ENCODE assay signal across 7 cellular contexts in genomic region chr7:103412151-103412550, GRCh38. TPM values are rescaled to one million over a fixed set of nuclear protein-coding genes. Genes with fewer than 3 reads are reported as not detected.
"Had no signal": no experiment of that assay in that cellular context is flagged by ENCODE, and none has a peak within 500 bp of the region (broad histone marks: within the 10 kb centered on the region; RNA-seq: fewer than 3 reads in every experiment).

No MANE protein-coding gene starts in this region.

- ATAC-seq: HepG2, K562 had no signal

- H3K27ac ChIP-seq: HL-60 had no signal

- DNase-seq: IMR-90, KBM-7, KG1 had no signal

- H3K4me3 ChIP-seq: K562 had no signal

RNA-seq across cellular contexts. Expression of gene SLC26A5, which starts 33.9 kb away (rescaled TPM):
- polyA plus RNA-seq: IgD-negative memory B cell, IMR-90, K562 had no signal
